10 cellular contexts compared by ENCODE assay signal in the genomic region with DNA sequence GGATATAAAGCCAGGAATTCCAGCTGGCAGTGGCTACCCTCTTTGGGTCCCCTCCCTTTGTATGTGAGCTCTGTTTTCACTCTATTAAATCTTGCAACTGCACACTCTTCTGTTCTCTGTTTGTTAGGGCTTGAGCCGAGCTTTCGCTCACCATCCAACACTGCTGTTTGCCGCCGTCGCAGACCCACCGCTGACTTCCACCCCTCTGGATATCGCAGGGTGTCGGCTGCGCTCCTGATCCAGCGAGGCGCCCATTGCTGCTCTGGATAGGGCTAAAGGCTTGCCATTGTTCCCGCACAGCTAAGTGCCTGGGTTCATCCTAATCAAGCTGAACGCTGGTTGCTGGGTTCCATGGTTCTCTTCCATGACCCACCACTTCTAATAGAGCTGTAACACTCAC.
"Had no signal": no experiment of that assay in that cellular context is flagged by ENCODE, and none has a peak within 500 bp of the region (broad histone marks: within the 10 kb centered on the region; RNA-seq: fewer than 3 reads in every experiment).

No MANE protein-coding gene starts in this region.

- H3K36me3 ChIP-seq: HAP-1 had no signal

- H3K4me1 Mint-ChIP-seq: GM23338, H9 had no signal

- DNase-seq: GM23248, GOT3, H7, H9, HCEC 1CT, HFFc6 had no signal

- H3K27ac ChIP-seq: GM23248 had no signal

- FAIRE-seq: H1, H54 had no signal

- H3K4me3 ChIP-seq: GM23248, GM23338, HAP-1 had no signal

- H3K4me3 Mint-ChIP-seq: GM23338, H9, HFFc6 had no signal

- H3K9ac ChIP-seq: GM23248 had no signal

- H3K27ac Mint-ChIP-seq: GM23338, HFFc6 had no signal

- H3K4me1 ChIP-seq: HAP-1 had no signal
